In genomic region chr2:237020086-237020485, GRCh38 we compare ENCODE assay signal across 32 cellular contexts.
"Had no signal": no experiment of that assay in that cellular context is flagged by ENCODE, and none has a peak within 500 bp of the region (broad histone marks: within the 10 kb centered on the region; RNA-seq: fewer than 3 reads in every experiment).

No MANE protein-coding gene starts in this region.

- DNase-seq: activated CD4-positive, alpha-beta T cell treated with anti-CD3 and anti-CD28 coated beads for 48 hours; activated CD4-positive, alpha-beta T cell treated with anti-CD3 and anti-CD28 coated beads, Interleukin-2, amount 50 U/mL, for 48 hours; activated CD8-positive, alpha-beta memory T cell treated with anti-CD3 and anti-CD28 coated beads for 24 hours; activated effector memory CD4-positive, alpha-beta T cell treated with Interleukin-2 at 50 U/mL for 16 hours; activated naive CD4-positive, alpha-beta T cell treated with Interleukin-2 at 50 U/mL for 16 hours; adrenal gland; aorta; body of pancreas; cerebellar nuclear complex; colonic mucosa; dorsolateral prefrontal cortex; effector memory CD4-positive, alpha-beta T cell; erythroblast; gastrocnemius medialis; hippocampal formation; left cardiac atrium; left ventricle myocardium superior; nephron progenitor cell; ovary; psoas muscle; spleen; stimulated activated naive CD4-positive, alpha-beta T cell; T-helper 9 cell; tibial artery; upper lobe of right lung; WERI-Rb-1 had no signal

- H3K27me3 Mint-ChIP-seq: activated naive CD8-positive, alpha-beta T cell had no signal

- H3K9me3 ChIP-seq: adrenal gland, body of pancreas, colonic mucosa, gastrocnemius medialis, neutrophil, ovary, psoas muscle, suprapubic skin, tibial artery, upper lobe of right lung had no signal

- H3K27me3 ChIP-seq: adrenal gland, body of pancreas, colonic mucosa, dorsolateral prefrontal cortex, gastrocnemius medialis, neutrophil, ovary, right atrium auricular region, spleen, suprapubic skin, tibial artery, upper lobe of right lung had no signal

- H3K27ac ChIP-seq: adrenal gland, body of pancreas, colonic mucosa, dorsolateral prefrontal cortex, gastrocnemius medialis, neutrophil, ovary, psoas muscle, right atrium auricular region, spleen, suprapubic skin, tibial artery, upper lobe of right lung, WERI-Rb-1 had no signal

- H3K36me3 ChIP-seq: adrenal gland, colonic mucosa, gastrocnemius medialis, neutrophil, ovary, right atrium auricular region, spleen, suprapubic skin, tibial artery, upper lobe of right lung, WERI-Rb-1 had no signal

- H3K4me3 ChIP-seq: adrenal gland, body of pancreas, colonic mucosa, dorsolateral prefrontal cortex, gastrocnemius medialis, ovary, psoas muscle, right atrium auricular region, spleen, suprapubic skin, tibial artery, upper lobe of right lung had no signal

- H3K4me3 Mint-ChIP-seq: activated naive CD8-positive, alpha-beta T cell; nephron progenitor cell; T-helper 1 cell treated with Interleukin-12 subunit alpha and Interleukin-12 subunit beta and Interleukin-4 antibody, amounts not matched to agents 30 μg/mL and 1 μg/mL, for 36 hours had no signal

- H3K4me1 ChIP-seq: adrenal gland, body of pancreas, colonic mucosa, gastrocnemius medialis, psoas muscle, right atrium auricular region, spleen, suprapubic skin, tibial artery, upper lobe of right lung had no signal

- ATAC-seq: activated CD4-positive, CD25-positive, alpha-beta regulatory T cell treated with anti-CD3 and anti-CD28 coated beads, Interleukin-2, amount 50 U/mL, for 24 hours; body of pancreas; gastrocnemius medialis; left cardiac atrium; left ventricle myocardium superior; psoas muscle; upper lobe of right lung had no signal

- H3K27ac Mint-ChIP-seq: activated naive CD8-positive, alpha-beta T cell; nephron progenitor cell; T-helper 1 cell treated with Interleukin-12 subunit alpha and Interleukin-12 subunit beta and Interleukin-4 antibody, amounts not matched to agents 30 μg/mL and 1 μg/mL, for 36 hours had no signal

- H3K9me3 Mint-ChIP-seq: T-helper 1 cell treated with Interleukin-12 subunit alpha and Interleukin-12 subunit beta and Interleukin-4 antibody, amounts not matched to agents 30 μg/mL and 1 μg/mL, for 36 hours had no signal
